In the genomic region with DNA sequence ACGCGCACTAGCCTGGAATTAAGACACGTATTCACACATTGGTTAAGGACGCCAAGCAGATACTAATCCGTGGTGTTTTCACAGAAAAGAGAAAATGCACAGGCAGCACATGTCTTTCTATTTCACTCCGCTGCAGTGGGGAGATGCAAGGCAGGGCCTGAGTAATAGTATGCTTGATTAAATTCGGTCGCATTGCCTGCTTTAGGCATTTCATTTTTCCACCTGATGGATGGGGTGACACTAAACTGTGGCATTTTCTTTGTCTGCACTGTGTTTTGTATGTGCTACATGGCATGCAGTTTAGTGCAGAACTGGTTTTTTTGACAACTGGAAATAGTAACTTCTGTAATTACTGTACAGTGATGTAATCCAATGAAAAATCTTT, we compare ENCODE assay signal across 11 cellular contexts.
DNase-seq lines count a peak whose midpoint lies in the region; ATAC-seq, FAIRE-seq and TF ChIP-seq lines count a peak whose summit lies in the region.
"Had no signal": no experiment of that assay in that cellular context is flagged by ENCODE, and none has a peak within 500 bp of the region (broad histone marks: within the 10 kb centered on the region; RNA-seq: fewer than 3 reads in every experiment).

No MANE protein-coding gene starts in this region.

- intact Hi-C loops in endothelial cell of umbilical vein (cut with micrococcal nuclease) = loop anchor here (2.0 to 5.0 kb wide), 2 partner anchors 352 to 399 kb away; no protein-coding TSS in a partner anchor
- intact Hi-C loops in pancreas (cut with DNase I) = no loop called here
- intact Hi-C loops in CD4-positive, alpha-beta memory T cell (cut with micrococcal nuclease) = no loop called here

- no peaks in the 10 kb centered on the region for H4K20me1 ChIP-seq in endothelial cell of umbilical vein (replicated peaks; ENCODE audit: control insufficient read depth, extremely low read depth, insufficient read depth, low read length)

- H3K4me2 ChIP-seq in endothelial cell of umbilical vein (ENCODE audit: insufficient read depth, low read length) = peak overlapping the region; percentile 66

- WGBS in pancreas, 2 donors = 2 to 9% methylated on average over 8 of the region's 8 CpGs

- H3K36me3 ChIP-seq in HUES6 (ENCODE audit: control insufficient read depth, insufficient read depth, low read length) = no peaks in the 10 kb centered on the region
- H3K36me3 ChIP-seq in endothelial cell of umbilical vein (ENCODE audit: control insufficient read depth in 2 of 2, extremely low read depth in 1 of 2, insufficient read depth in 2 of 2, low read length in 2 of 2) = no peaks in the 10 kb centered on the region
- H3K36me3 ChIP-seq in pancreas = no peaks in the 10 kb centered on the region
- no peaks in the 10 kb centered on the region for H3K36me3 ChIP-seq in CD4-positive, alpha-beta memory T cell (ENCODE audit: insufficient read depth, low read length)

- H3K27ac ChIP-seq in HUES6 (ENCODE audit: low read depth, low read length) (no peak overlapping the region), endothelial cell of umbilical vein (ENCODE audit: insufficient read depth, low read depth, low read length) (no peak overlapping the region), pancreas (peak overlapping the region in 2 of 4 donors; percentile 17 to 70)
- H3K27ac ChIP-seq in CD4-positive, alpha-beta memory T cell (ENCODE audit: low read depth, low read length) = no peak overlapping the region

- dilution Hi-C loops in endothelial cell of umbilical vein (cut with MboI; ENCODE audit: extremely low pct_ligation_motif_present, low sequenced_read_pairs) = no loop called here

- ATAC-seq in pancreas = peak; percentile 51 to 69 (median 58)
- no peak for ATAC-seq in SK-N-SH treated with all-trans-retinoic acid at 6 μM for 48 hours
- no peak for ATAC-seq in HG03097 (IDR thresholded peaks at IDR 0.05; ENCODE audit: low FRiP score, unreplicated experiment)

- H3K4me1 ChIP-seq in HUES6 (ENCODE audit: control insufficient read depth, insufficient read depth, low read length) (peaks cover 8% of the 10 kb centered on the region; the same call in 1 of the 2 replicates), endothelial cell of umbilical vein (ENCODE audit: control insufficient read depth, extremely low read depth, insufficient read depth, low read length) (peaks cover 10% of the 10 kb centered on the region), pancreas (peaks cover 0 to 6% (median 4%) of the 10 kb centered on the region in 3 donors)
- H3K4me1 ChIP-seq in CD4-positive, alpha-beta memory T cell (ENCODE audit: insufficient read depth, low read length) = no peaks in the 10 kb centered on the region
- H3K4me1 ChIP-seq: Caco-2 had no signal

- BruUV-seq in endothelial cell of umbilical vein (replicated peaks; lab: Mats Ljungman, UMichigan) = no TSS peak

- peak overlapping the region; percentile 72 for H2AFZ ChIP-seq in endothelial cell of umbilical vein (ENCODE audit: low read depth, low read length)

- no peak overlapping the region for H3K9ac ChIP-seq in HUES6 (ENCODE audit: low read length)
- H3K9ac ChIP-seq in endothelial cell of umbilical vein (replicated peaks; ENCODE audit: extremely low read depth, insufficient read depth, low read length) = peak overlapping the region; percentile 63

- no peak overlapping the region for H3K27ac Mint-ChIP-seq in CD4-positive, alpha-beta memory T cell

- peak overlapping the region; percentile 35 for H3K4me3 ChIP-seq in AG10803 (ENCODE audit: low read length)
- peak overlapping the region; percentile 31; the same call in 1 of the 2 replicates for H3K4me3 ChIP-seq in HUES6 (ENCODE audit: low read depth, low read length)
- H3K4me3 ChIP-seq in endothelial cell of umbilical vein (replicated peaks in 1 of 3; ENCODE audit: insufficient read depth in 1 of 3, low read depth in 1 of 3, low read length in 3 of 3) = peak overlapping the region in 2 of 3 experiments; percentile 45 to 46
- peak overlapping the region in 3 of 4 donors; percentile 1 to 46 (median 37) for H3K4me3 ChIP-seq in pancreas
- H3K4me3 ChIP-seq in CD4-positive, alpha-beta memory T cell (ENCODE audit: low read length in 2 of 2) = no peak overlapping the region

- H3K27me3 ChIP-seq in HUES6 (ENCODE audit: control insufficient read depth, insufficient read depth, low read length) (no peaks in the 10 kb centered on the region), endothelial cell of umbilical vein (ENCODE audit: control insufficient read depth in 2 of 2, insufficient read depth in 2 of 2, low read length in 2 of 2) (no peaks in the 10 kb centered on the region), pancreas (no peaks in the 10 kb centered on the region)
- H3K27me3 ChIP-seq in CD4-positive, alpha-beta memory T cell (ENCODE audit: insufficient read depth, low read length) = peaks cover 3% of the 10 kb centered on the region

- peak; percentile 11 for DNase-seq in AG10803 (ENCODE audit: low read depth)
- no peak for DNase-seq in endothelial cell of umbilical vein (ENCODE audit: low read depth, low spot score)
- no peak for DNase-seq in pancreas
- DNase-seq in retina = no peak
- no peak for DNase-seq in CD4-positive, alpha-beta memory T cell
- DNase-seq: Caco-2, NCI-H82 had no signal

- H3K36me3 Mint-ChIP-seq in CD4-positive, alpha-beta memory T cell = no peaks in the 10 kb centered on the region

- CTCF ChIA-PET in endothelial cell of umbilical vein (lab: Charles Lee) = interaction anchor here (1.8 to 2.7 kb wide), 2 partner anchors 107 to 354 kb away, joined by 6 to 12 read pairs; no protein-coding TSS in a partner anchor
- CTCF ChIA-PET in CD4-positive, alpha-beta memory T cell (lab: Charles Lee; ENCODE audit: partially characterized antibody) = no interaction called here

- peaks cover 3 to 13% (median 6%) of the 10 kb centered on the region in 4 donors for H3K4me1 Mint-ChIP-seq in CD4-positive, alpha-beta memory T cell

- FAIRE-seq in endothelial cell of umbilical vein (lab: Jason Lieb, UNC) (no peak), pancreas (lab: Jason Lieb, UNC) (no peak)
- FAIRE-seq: GM18507 had no signal

- H3K27me3 Mint-ChIP-seq in CD4-positive, alpha-beta memory T cell = peaks cover 15 to 19% of the 10 kb centered on the region in 2 donors

- peaks cover 0 to 11% (median 2%) of the 10 kb centered on the region in 8 donors for H3K9me3 Mint-ChIP-seq in CD4-positive, alpha-beta memory T cell

- H3K4me3 Mint-ChIP-seq in CD4-positive, alpha-beta memory T cell = peak overlapping the region in 3 of 8 donors; percentile 20 to 71 (median 61)

- no peaks in the 10 kb centered on the region for H3K9me1 ChIP-seq in endothelial cell of umbilical vein (replicated peaks; ENCODE audit: control insufficient read depth, extremely low read depth, insufficient read depth, low read length)

- H3K9me3 ChIP-seq in HUES6 (ENCODE audit: control insufficient read depth, insufficient read depth, low read depth, low read length) (no peaks in the 10 kb centered on the region), endothelial cell of umbilical vein (replicated peaks; ENCODE audit: control insufficient read depth, insufficient read depth, low read length) (no peaks in the 10 kb centered on the region), pancreas (no peaks in the 10 kb centered on the region)
- H3K9me3 ChIP-seq in CD4-positive, alpha-beta memory T cell (ENCODE audit: control insufficient read depth in 1 of 2, low read length in 2 of 2) = no peaks in the 10 kb centered on the region
- H3K9me3 ChIP-seq: Caco-2 had no signal

- no peaks in the 10 kb centered on the region for H3K79me2 ChIP-seq in endothelial cell of umbilical vein (ENCODE audit: control insufficient read depth, insufficient read depth, low read length)

- POLR2A ChIA-PET in endothelial cell of umbilical vein (lab: Charles Lee) = no interaction called here
- POLR2A ChIA-PET in CD4-positive, alpha-beta memory T cell (lab: Charles Lee; ENCODE audit: partially characterized antibody) = no interaction called here

- TF ChIP-seq CTCF in AG10803 (conservative IDR thresholded peaks at IDR 0.05; ENCODE audit: low read length) (no peak), endothelial cell of umbilical vein (IDR thresholded peaks at IDR 0.05; ENCODE audit: extremely low read depth in 1 of 2, insufficient read depth in 1 of 2, low read depth in 1 of 2, low read length in 2 of 2) (no peak), pancreas (IDR thresholded peaks at IDR 0.05) (no peak)

- no peak for TF ChIP-seq POLR2A in endothelial cell of umbilical vein (IDR thresholded peaks at IDR 0.05; ENCODE audit: low read depth, low read length)

TF ChIP-seq in endothelial cell of umbilical vein, 7 proteins besides CTCF, POLR2A, EP300 and RAD21:
- no peak for TF ChIP-seq EZH2 (IDR thresholded peaks at IDR 0.05; ENCODE audit: borderline replicate concordance, low read depth, low read length, severe bottlenecking)
- TF ChIP-seq MYC (IDR thresholded peaks at IDR 0.05; ENCODE audit: low read depth, low read length) = no peak
- TF ChIP-seq FOS (IDR thresholded peaks at IDR 0.05; ENCODE audit: borderline replicate concordance, insufficient read depth, low read length) = no peak
TF ChIP-seq in endothelial cell of umbilical vein: peak in this region for 0.

TF ChIP-seq in SK-N-SH treated with all-trans-retinoic acid at 6 μM for 48 hours, 23 proteins besides CTCF, POLR2A, EP300 and RAD21:
- TF ChIP-seq, protein P1, sequence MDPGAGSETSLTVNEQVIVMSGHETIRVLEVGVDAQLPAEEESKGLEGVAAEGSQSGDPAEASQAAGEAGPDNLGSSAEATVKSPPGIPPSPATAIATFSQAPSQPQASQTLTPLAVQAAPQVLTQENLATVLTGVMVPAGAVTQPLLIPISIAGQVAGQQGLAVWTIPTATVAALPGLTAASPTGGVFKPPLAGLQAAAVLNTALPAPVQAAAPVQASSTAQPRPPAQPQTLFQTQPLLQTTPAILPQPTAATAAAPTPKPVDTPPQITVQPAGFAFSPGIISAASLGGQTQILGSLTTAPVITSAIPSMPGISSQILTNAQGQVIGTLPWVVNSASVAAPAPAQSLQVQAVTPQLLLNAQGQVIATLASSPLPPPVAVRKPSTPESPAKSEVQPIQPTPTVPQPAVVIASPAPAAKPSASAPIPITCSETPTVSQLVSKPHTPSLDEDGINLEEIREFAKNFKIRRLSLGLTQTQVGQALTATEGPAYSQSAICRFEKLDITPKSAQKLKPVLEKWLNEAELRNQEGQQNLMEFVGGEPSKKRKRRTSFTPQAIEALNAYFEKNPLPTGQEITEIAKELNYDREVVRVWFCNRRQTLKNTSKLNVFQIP (CRISPR knock-in tag; IDR thresholded peaks at IDR 0.05; ENCODE audit: borderline replicate concordance, low read depth) = no peak
- TF ChIP-seq SNAI2 (CRISPR knock-in tag; IDR thresholded peaks at IDR 0.05) (no peak), GLIS3 (CRISPR knock-in tag; IDR thresholded peaks at IDR 0.05) (no peak), BACH2 (CRISPR knock-in tag; IDR thresholded peaks at IDR 0.05; ENCODE audit: borderline replicate concordance) (no peak)

Comparison
In these comparisons a context has a peak if more than half of its experiments do, and no peak if none do; other contexts are left out.
1. H3K4me3 ChIP-seq: peak in AG10803 (single experiment), HUES6 (single experiment), endothelial cell of umbilical vein (2 of 3) and pancreas (3 of 4); none in CD4-positive, alpha-beta memory T cell (0 of 2).
2. ATAC-seq: peak in pancreas (4 of 4); none in SK-N-SH treated with all-trans-retinoic acid at 6 μM for 48 hours (single experiment) and HG03097 (single experiment).